15 cellular contexts compared by ENCODE assay signal in genomic region chr9:17315341-17315740, GRCh38.
DNase-seq lines count a peak whose midpoint lies in the region; ATAC-seq and TF ChIP-seq lines count a peak whose summit lies in the region.
"Had no signal": no experiment of that assay in that cellular context is flagged by ENCODE, and none has a peak within 500 bp of the region (broad histone marks: within the 10 kb centered on the region; RNA-seq: fewer than 3 reads in every experiment).

No MANE protein-coding gene starts in this region.

- no peak overlapping the region for H3K4me3 ChIP-seq in DND-41 (ENCODE audit: low read depth in 1 of 2, low read length in 2 of 2)
- H3K4me3 ChIP-seq: K562 had no signal

- no peaks in the 10 kb centered on the region for H3K9me3 ChIP-seq in DND-41 (ENCODE audit: insufficient read depth, low read length, severe bottlenecking)

- no peaks in the 10 kb centered on the region for H4K20me1 ChIP-seq in DND-41 (ENCODE audit: insufficient read depth, low read length)

- H2AFZ ChIP-seq in DND-41 (ENCODE audit: low read depth, low read length), result no peak overlapping the region

- no peaks in the 10 kb centered on the region for H3K27me3 ChIP-seq in DND-41 (ENCODE audit: insufficient read depth, low read length, poor library complexity)

- ATAC-seq in DND-41 (ENCODE audit: insufficient read depth, low read depth) (peak; percentile 49), HG02759 (IDR thresholded peaks at IDR 0.05; ENCODE audit: unreplicated experiment) (no peak)
- ATAC-seq: K562, Right ventricle myocardium inferior had no signal

- no peaks in the 10 kb centered on the region for H3K36me3 ChIP-seq in DND-41 (ENCODE audit: insufficient read depth, low read length)

- no peak overlapping the region for H3K4me2 ChIP-seq in DND-41 (ENCODE audit: insufficient read depth, low read length)

- H3K27ac ChIP-seq in DND-41 (ENCODE audit: low read length), result no peak overlapping the region

- H3K4me1 ChIP-seq in DND-41 (ENCODE audit: insufficient read depth, low read length), result no peaks in the 10 kb centered on the region

- H3K79me2 ChIP-seq in DND-41 (ENCODE audit: insufficient read depth, low read length), result no peaks in the 10 kb centered on the region

- no peak for TF ChIP-seq CTCF in DND-41 (IDR thresholded peaks at IDR 0.05; ENCODE audit: borderline replicate concordance, extremely low read depth, low read length, poor library complexity, severe bottlenecking)

- no peak overlapping the region for H3K9ac ChIP-seq in DND-41 (ENCODE audit: low read depth, low read length)

- DNase-seq in DND-41 (no peak), LHCN-M2 (ENCODE audit: low read depth) (peak; percentile 53), astrocyte of the hippocampus (ENCODE audit: low read depth, low spot score) (peak; percentile 38), myocyte (ENCODE audit: low read depth) (peak; percentile 36), iPS-NIHi7 (ENCODE audit: extremely low spot score) (no peak), NCI-H2196 (lab: John Stamatoyannopoulos, UW; ENCODE audit: unreplicated experiment) (no peak)
- no peak for DNase-seq in stimulated activated naive CD4-positive, alpha-beta T cell treated with Interleukin-2 at 50 U/mL for 16 hours (lab: John Stamatoyannopoulos, UW)
- DNase-seq: CD4-positive, CD25-positive, alpha-beta regulatory T cell; NCI-H1105; NCI-H146; NCI-H2029 treated with DMSO at 0.1 percent for 48 hours; NCI-H526 had no signal

Comparison
In these comparisons a context has a peak if more than half of its experiments do, and no peak if none do; other contexts are left out.
1. DNase-seq: peak in LHCN-M2 (single experiment), astrocyte of the hippocampus (single experiment) and myocyte (single experiment); none in DND-41 (single experiment), iPS-NIHi7 (single experiment), stimulated activated naive CD4-positive, alpha-beta T cell treated with Interleukin-2 at 50 U/mL for 16 hours (single experiment) and NCI-H2196 (single experiment).